In the genomic region with DNA sequence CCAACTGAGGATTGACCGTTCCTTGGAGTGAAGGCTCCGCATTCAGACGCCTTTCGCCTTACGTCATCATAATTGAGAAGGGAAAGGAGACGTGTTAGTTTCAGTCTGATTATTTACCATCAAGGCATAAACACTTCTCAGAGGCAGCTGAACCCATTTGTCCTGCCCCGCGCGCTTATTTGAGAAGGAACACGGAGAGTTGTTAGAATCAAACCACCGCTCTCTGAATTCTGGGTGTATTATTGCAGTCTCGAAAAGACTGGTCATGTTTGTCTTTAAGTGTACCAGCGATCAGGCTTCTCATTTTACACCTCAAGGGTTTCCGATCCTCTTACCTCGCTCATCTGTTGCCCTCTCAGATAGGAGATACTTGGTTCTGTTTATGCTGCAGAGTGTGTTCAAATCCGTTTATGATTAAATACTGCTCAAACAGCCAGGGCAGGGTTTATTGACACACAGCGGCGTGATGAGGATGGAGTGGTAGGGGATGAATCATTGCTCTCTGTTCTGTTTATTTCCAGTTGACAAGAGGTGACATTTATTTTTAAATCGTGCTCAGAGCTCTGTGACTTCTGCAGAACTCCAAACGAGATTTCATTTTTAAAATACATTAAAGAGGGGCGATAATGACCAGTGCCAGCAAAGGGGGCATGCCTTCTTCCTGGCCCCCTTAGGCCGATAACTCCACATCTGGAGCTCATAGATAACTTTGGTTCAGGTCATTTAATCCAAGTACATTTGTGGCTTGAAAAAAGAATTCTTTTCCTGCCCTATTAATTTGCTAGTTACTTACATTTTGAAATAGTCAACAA, we compare ENCODE assay signal across 8 cellular contexts. TPM values are rescaled to one million over a fixed set of nuclear protein-coding genes. Genes with fewer than 3 reads are reported as not detected.
DNase-seq lines count a peak whose midpoint lies in the region; ATAC-seq and TF ChIP-seq lines count a peak whose summit lies in the region.

No MANE protein-coding gene starts in this region.

- no peaks in the 10 kb centered on the region for H3K27me3 Mint-ChIP-seq in activated T-cell treated with anti-CD3 and anti-CD28 coated beads, Interleukin-2, amount 50 U/mL, for 72 hours (ENCODE audit: low read depth)

- peaks cover 30% of the 10 kb centered on the region for H3K4me1 ChIP-seq in OCI-LY1 (ENCODE audit: insufficient read depth, low read length, severe bottlenecking)

- H3K27me3 ChIP-seq in OCI-LY1 (ENCODE audit: insufficient read depth, low read length), result no peaks in the 10 kb centered on the region

- H3K4me3 Mint-ChIP-seq in activated T-cell treated with anti-CD3 and anti-CD28 coated beads, Interleukin-2, amount 50 U/mL, for 72 hours, result peak overlapping the region in 1 of 2 donors; percentile 18

- peak overlapping the region; percentile 48 for H3K4me3 ChIP-seq in OCI-LY1 (ENCODE audit: low read depth, low read length, poor library complexity, severe bottlenecking)

- peak overlapping the region; percentile 67 for H3K4me2 ChIP-seq in OCI-LY1 (ENCODE audit: low read length)

- H3K9me2 ChIP-seq in OCI-LY1 (ENCODE audit: low read depth, low read length), result no peaks in the 10 kb centered on the region

- TF ChIP-seq CTCF in OCI-LY1 (IDR thresholded peaks at IDR 0.05; ENCODE audit: low read length), result no peak

- ATAC-seq in activated T-cell treated with anti-CD3 and anti-CD28 coated beads, Interleukin-2, amount 50 U/mL, for 72 hours (replicated peaks in 1 of 2), result peak; percentile 55 to 84
- ATAC-seq in HG03108 (IDR thresholded peaks at IDR 0.05; ENCODE audit: unreplicated experiment), result peak; percentile 40
- peak; percentile 72 for ATAC-seq in left lobe of liver

- H3K27ac ChIP-seq in OCI-LY1 (ENCODE audit: low read depth, low read length, poor library complexity, severe bottlenecking), result peak overlapping the region; percentile 43

- peak overlapping the region; percentile 43 for H3K9ac ChIP-seq in OCI-LY1 (ENCODE audit: low read length)

- no peak overlapping the region for H2AFZ ChIP-seq in OCI-LY1 (ENCODE audit: low read length)

- no peaks in the 10 kb centered on the region for H3K9me3 ChIP-seq in OCI-LY1 (ENCODE audit: low read length)

- peaks cover 12% of the 10 kb centered on the region; the same call in 1 of the 2 replicates for H3K36me3 ChIP-seq in OCI-LY1 (ENCODE audit: insufficient read depth, low read length)

- peak overlapping the region; percentile 25 for H3K27ac Mint-ChIP-seq in activated T-cell treated with anti-CD3 and anti-CD28 coated beads, Interleukin-2, amount 50 U/mL, for 72 hours

- no peak for DNase-seq in activated T-cell treated with anti-CD3 and anti-CD28 coated beads, Interleukin-2, amount 50 U/mL, for 72 hours
- DNase-seq in activated T-cell treated with anti-CD3 and anti-CD28 coated beads, Interleukin-2, amount 50 U/mL, for 1 hour, result no peak
- DNase-seq in left lobe of liver (ENCODE audit: low spot score), result no peak
- DNase-seq in COR-L47 (lab: John Stamatoyannopoulos, UW), result no peak
- DNase-seq in mucosa of gallbladder (ENCODE audit: low spot score), result no peak
- no peak for DNase-seq in activated CD8-positive, alpha-beta memory T cell treated with anti-CD3 and anti-CD28 coated beads, Interleukin-2, amount 50 U/mL, for 4 hours

- no peaks in the 10 kb centered on the region for H4K20me1 ChIP-seq in OCI-LY1 (ENCODE audit: insufficient read depth, low read length)

- H3K4me1 Mint-ChIP-seq in activated T-cell treated with anti-CD3 and anti-CD28 coated beads, Interleukin-2, amount 50 U/mL, for 72 hours (ENCODE audit: low read depth), result peaks cover 30% of the 10 kb centered on the region

- no peaks in the 10 kb centered on the region for H3F3A ChIP-seq in OCI-LY1 (ENCODE audit: insufficient read depth, low read length)

- H3K36me3 Mint-ChIP-seq in activated T-cell treated with anti-CD3 and anti-CD28 coated beads, Interleukin-2, amount 50 U/mL, for 72 hours (ENCODE audit: insufficient read depth in 2 of 2), result peaks cover 0 to 3% of the 10 kb centered on the region in 2 donors

- H3K9me3 Mint-ChIP-seq in activated T-cell treated with anti-CD3 and anti-CD28 coated beads, Interleukin-2, amount 50 U/mL, for 72 hours, result no peaks in the 10 kb centered on the region

- H3K79me2 ChIP-seq in OCI-LY1 (ENCODE audit: insufficient read depth, low read length), result peaks cover 14% of the 10 kb centered on the region

RNA-seq across cellular contexts. Expression of a gene that starts 30.5 kb away (rescaled TPM):
- total RNA-seq in activated T-cell treated with anti-CD3 and anti-CD28 coated beads, Interleukin-2, amount 50 U/mL, for 72 hours, result 10 to 100 TPM; 38.6 to 41.0 TPM
- total RNA-seq in left lobe of liver (8.4 TPM), mucosa of gallbladder (27.0 TPM)
